In the genomic region with DNA sequence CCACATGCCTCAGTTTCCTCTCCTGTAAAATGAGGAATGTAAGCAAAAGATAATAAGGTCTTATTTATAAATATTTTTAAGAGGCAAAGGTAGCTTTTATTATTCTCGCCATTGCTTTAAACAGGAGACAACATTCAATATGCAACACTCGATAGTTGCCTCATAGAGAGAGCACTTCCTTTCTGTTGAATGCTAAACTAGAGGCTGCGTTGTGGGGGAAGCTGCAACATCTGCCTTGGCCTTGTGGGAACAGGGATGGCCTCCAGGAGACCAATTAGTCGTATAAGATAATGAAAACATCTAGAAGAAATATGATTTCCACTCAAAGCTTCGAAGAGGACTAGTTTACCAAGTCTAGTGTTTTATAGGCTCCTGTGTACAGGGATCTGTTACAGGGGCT, we compare ENCODE assay signal across 28 cellular contexts. TPM values are rescaled to one million over a fixed set of nuclear protein-coding genes. Genes with fewer than 3 reads are reported as not detected.
A peak's percentile ranks its signal among the peaks of the same experiment; 100 is the strongest.
DNase-seq lines count a peak whose midpoint lies in the region; TF ChIP-seq lines count a peak whose summit lies in the region.
"Had no signal": no experiment of that assay in that cellular context is flagged by ENCODE, and none has a peak within 500 bp of the region (broad histone marks: within the 10 kb centered on the region; RNA-seq: fewer than 3 reads in every experiment).

No MANE protein-coding gene starts in this region.

- H3K9me3 Mint-ChIP-seq in endodermal cell, result no peaks in the 10 kb centered on the region
- no peaks in the 10 kb centered on the region for H3K9me3 Mint-ChIP-seq in activated naive CD4-positive, alpha-beta T cell treated with anti-CD3 and anti-CD28 coated beads for 36 hours
- H3K9me3 Mint-ChIP-seq: activated naive CD8-positive, alpha-beta T cell treated with anti-CD3 and anti-CD28 coated beads for 36 hours; nephron had no signal

- no peak overlapping the region for H3K4me3 Mint-ChIP-seq in endodermal cell
- no peak overlapping the region for H3K4me3 Mint-ChIP-seq in activated naive CD4-positive, alpha-beta T cell treated with anti-CD3 and anti-CD28 coated beads for 36 hours
- H3K4me3 Mint-ChIP-seq: activated CD8-positive, alpha-beta T cell treated with anti-CD3 and anti-CD28 coated beads, Interleukin-2, amount 10 ng/mL, durations not matched to agents 7 days and 5 days; activated naive CD8-positive, alpha-beta T cell treated with anti-CD3 and anti-CD28 coated beads for 36 hours had no signal

- no peaks in the 10 kb centered on the region for H3K36me3 Mint-ChIP-seq in endodermal cell (ENCODE audit: low read depth)
- H3K36me3 Mint-ChIP-seq in activated naive CD4-positive, alpha-beta T cell treated with anti-CD3 and anti-CD28 coated beads for 36 hours (ENCODE audit: low read depth), result no peaks in the 10 kb centered on the region

- H3K9ac ChIP-seq in Loucy (ENCODE audit: low read depth, low read length, poor library complexity, severe bottlenecking) (no peak overlapping the region), OCI-LY3 (ENCODE audit: low read length) (no peak overlapping the region), endodermal cell (ENCODE audit: extremely low read depth, low read length, poor library complexity, severe bottlenecking) (no peak overlapping the region)

- H3K4me3 ChIP-seq in Loucy (ENCODE audit: low read length, poor library complexity, severe bottlenecking), result no peak overlapping the region
- no peak overlapping the region for H3K4me3 ChIP-seq in OCI-LY3 (ENCODE audit: low read length)
- H3K4me3 ChIP-seq in endodermal cell (ENCODE audit: low read length), result no peak overlapping the region
- H3K4me3 ChIP-seq in esophagus muscularis mucosa, result no peak overlapping the region
- H3K4me3 ChIP-seq: A549, colonic mucosa, lung, mucosa of descending colon, pancreas, SJCRH30, stomach, tibial nerve had no signal

- TF ChIP-seq POLR2A in esophagus muscularis mucosa (IDR thresholded peaks at IDR 0.05; ENCODE audit: low read depth), result no peak

- peak; percentile 66 to 70 for DNase-seq in AML-193 (lab: John Stamatoyannopoulos, UW)
- DNase-seq in endodermal cell, result no peak
- DNase-seq in activated naive CD4-positive, alpha-beta T cell treated with anti-CD3 and anti-CD28 coated beads for 36 hours, result no peak
- DNase-seq in stimulated activated CD4-positive, alpha-beta T cell treated with anti-CD3 and anti-CD28 coated beads, Interleukin-2, amount 100 ng/mL, for 48 hours, result no peak
- no peak for DNase-seq in esophagus muscularis mucosa (ENCODE audit: extremely low spot score)
- DNase-seq in SHP77 (lab: John Stamatoyannopoulos, UW), result no peak
- DNase-seq: activated naive CD8-positive, alpha-beta T cell treated with anti-CD3 and anti-CD28 coated beads for 36 hours; aorta; colonic mucosa; effector memory CD4-positive, alpha-beta T cell; foreskin fibroblast; GOT3; mucosa of descending colon; NCI-H2081 treated with DMSO at 0.1 percent for 48 hours; NCI-H446 treated with DMSO at 0.1 percent for 48 hours; pancreas; small intestine; stomach had no signal

- H4K20me1 ChIP-seq in Loucy (ENCODE audit: insufficient read depth, low read length, poor library complexity, severe bottlenecking), result no peaks in the 10 kb centered on the region
- H4K20me1 ChIP-seq in OCI-LY3 (ENCODE audit: insufficient read depth, low read length), result no peaks in the 10 kb centered on the region

- H3K27ac ChIP-seq in OCI-LY3 (ENCODE audit: low read length), result no peak overlapping the region
- no peak overlapping the region for H3K27ac ChIP-seq in endodermal cell (ENCODE audit: low read depth, low read length)
- H3K27ac ChIP-seq in esophagus muscularis mucosa (replicated peaks in 1 of 4), result no peak overlapping the region
- H3K27ac ChIP-seq: A549, colonic mucosa, pancreas, SJCRH30, stomach, tibial nerve had no signal

- H3K36me3 ChIP-seq in Loucy (ENCODE audit: insufficient read depth, low read length), result no peaks in the 10 kb centered on the region
- no peaks in the 10 kb centered on the region for H3K36me3 ChIP-seq in OCI-LY3 (replicated peaks; ENCODE audit: low read depth, low read length)
- H3K36me3 ChIP-seq in endodermal cell (ENCODE audit: control insufficient read depth, insufficient read depth, low read length), result no peaks in the 10 kb centered on the region
- H3K36me3 ChIP-seq in esophagus muscularis mucosa, result peaks cover 0 to 11% (median 0%) of the 10 kb centered on the region in 4 donors
- H3K36me3 ChIP-seq: colonic mucosa, pancreas, SJCRH30 had no signal

- TF ChIP-seq EP300 in esophagus muscularis mucosa (IDR thresholded peaks at IDR 0.05), result no peak

- H3K79me2 ChIP-seq in Loucy (ENCODE audit: insufficient read depth, low read length), result no peaks in the 10 kb centered on the region
- H3K79me2 ChIP-seq in OCI-LY3 (ENCODE audit: low read length), result no peaks in the 10 kb centered on the region

- peak overlapping the region; percentile 55 for H3K27ac Mint-ChIP-seq in endodermal cell
- no peak overlapping the region for H3K27ac Mint-ChIP-seq in activated naive CD4-positive, alpha-beta T cell treated with anti-CD3 and anti-CD28 coated beads for 36 hours
- H3K27ac Mint-ChIP-seq: activated CD8-positive, alpha-beta T cell treated with anti-CD3 and anti-CD28 coated beads, Interleukin-2, amount 10 ng/mL, durations not matched to agents 7 days and 5 days; activated naive CD8-positive, alpha-beta T cell treated with anti-CD3 and anti-CD28 coated beads for 36 hours had no signal

- TF ChIP-seq CTCF in Loucy (conservative IDR thresholded peaks at IDR 0.05; ENCODE audit: low read length) (no peak), OCI-LY3 (IDR thresholded peaks at IDR 0.05; ENCODE audit: low read depth, low read length) (no peak), endodermal cell (conservative IDR thresholded peaks at IDR 0.05) (no peak), esophagus muscularis mucosa (IDR thresholded peaks at IDR 0.05) (no peak)

- H3K27me3 ChIP-seq in Loucy (ENCODE audit: insufficient read depth, low read length, poor library complexity, severe bottlenecking) (no peaks in the 10 kb centered on the region), OCI-LY3 (ENCODE audit: low read depth, low read length) (no peaks in the 10 kb centered on the region), endodermal cell (ENCODE audit: control insufficient read depth, insufficient read depth, low read length, poor library complexity, severe bottlenecking) (no peaks in the 10 kb centered on the region), esophagus muscularis mucosa (no peaks in the 10 kb centered on the region)
- H3K27me3 ChIP-seq: colonic mucosa, pancreas, SJCRH30, stomach, tibial nerve had no signal

- H3F3A ChIP-seq in Loucy (ENCODE audit: low read depth), result no peaks in the 10 kb centered on the region

- CTCF ChIA-PET in activated naive CD4-positive, alpha-beta T cell treated with anti-CD3 and anti-CD28 coated beads for 36 hours (lab: Charles Lee), result interaction anchor here (0.6 to 1.2 kb wide), 6 partner anchors 17 to 1012 kb away, joined by 3 to 5 read pairs (median 3); a partner anchor contains a TSS

- peaks cover 7% of the 10 kb centered on the region for H3K4me1 Mint-ChIP-seq in endodermal cell
- H3K4me1 Mint-ChIP-seq in activated naive CD4-positive, alpha-beta T cell treated with anti-CD3 and anti-CD28 coated beads for 36 hours (ENCODE audit: low read depth), result peaks cover 17% of the 10 kb centered on the region

- H3K9me3 ChIP-seq in Loucy (ENCODE audit: insufficient read depth, low read depth, low read length) (no peaks in the 10 kb centered on the region), OCI-LY3 (ENCODE audit: insufficient read depth, low read length) (no peaks in the 10 kb centered on the region), endodermal cell (ENCODE audit: control insufficient read depth, low read length) (no peaks in the 10 kb centered on the region), esophagus muscularis mucosa (no peaks in the 10 kb centered on the region)
- H3K9me3 ChIP-seq: A549, colonic mucosa, mucosa of descending colon, pancreas, SJCRH30, stomach, tibial nerve had no signal

- H3K4me1 ChIP-seq in Loucy (ENCODE audit: insufficient read depth, low read length, poor library complexity, severe bottlenecking) (peaks cover 9% of the 10 kb centered on the region), OCI-LY3 (ENCODE audit: low read length) (peaks cover 9% of the 10 kb centered on the region), endodermal cell (ENCODE audit: control insufficient read depth, insufficient read depth, low read length) (no peaks in the 10 kb centered on the region), esophagus muscularis mucosa (peaks cover 5 to 28% (median 19%) of the 10 kb centered on the region in 4 donors)
- H3K4me1 ChIP-seq: colonic mucosa, SJCRH30 had no signal

- 77 to 82% methylated on average over 4 to 5 of the region's 5 CpGs for WGBS in endodermal cell (ENCODE audit: insufficient coverage in 1 of 2, insufficient read length in 1 of 2), 2 experiments
- whole genome bisulfite sequencing in esophagus muscularis mucosa, result 71% methylated on average over 5 of the region's 5 CpGs

- H3K4me2 ChIP-seq in Loucy (ENCODE audit: low read depth, low read length, poor library complexity, severe bottlenecking) (no peak overlapping the region), OCI-LY3 (ENCODE audit: low read length) (peak overlapping the region; percentile 45)
- H3K4me2 ChIP-seq: A549 had no signal

- H3K27me3 Mint-ChIP-seq in endodermal cell (ENCODE audit: insufficient read depth), result no peaks in the 10 kb centered on the region
- no peaks in the 10 kb centered on the region for H3K27me3 Mint-ChIP-seq in activated naive CD4-positive, alpha-beta T cell treated with anti-CD3 and anti-CD28 coated beads for 36 hours (ENCODE audit: low read depth)
- H3K27me3 Mint-ChIP-seq: activated naive CD8-positive, alpha-beta T cell treated with anti-CD3 and anti-CD28 coated beads for 36 hours had no signal

- no peaks in the 10 kb centered on the region for H3K9me2 ChIP-seq in Loucy (replicated peaks; ENCODE audit: low read depth, low read length)

- intact Hi-C loops in activated naive CD4-positive, alpha-beta T cell treated with anti-CD3 and anti-CD28 coated beads for 36 hours (cut with micrococcal nuclease), result no loop called here
- intact Hi-C loops in esophagus muscularis mucosa (cut with DNase I), result no loop called here

- H2AFZ ChIP-seq in Loucy (ENCODE audit: low read length), result 0 out of 2 replicates have a peak overlapping the region, but pooled peaks have one; percentile 50
- no peak overlapping the region for H2AFZ ChIP-seq in OCI-LY3 (ENCODE audit: low read depth, low read length)

RNA-seq across cellular contexts. Expression of a gene that starts 3.5 kb away (rescaled TPM):
- total RNA-seq in endodermal cell (10 to 100 TPM in 1 of 2 donors, 1 to 10 TPM in 1; 9.6 to 10.5 TPM), esophagus muscularis mucosa (10 to 100 TPM in 2 of 4 donors, 1 to 10 TPM in 2; 8.2 to 10.8 (median 9.6) TPM)
- 11.8 TPM for polyA plus RNA-seq in endodermal cell (2013, experiment 1 of 2)
- polyA plus RNA-seq in endodermal cell (2013, experiment 2 of 2), result 11.6 TPM
- total RNA-seq in activated naive CD4-positive, alpha-beta T cell treated with anti-CD3 and anti-CD28 coated beads for 36 hours, result 1 to 10 TPM; 2.2 to 2.6 TPM
- total RNA-seq: T-helper 1 cell treated with Interleukin-12 subunit alpha and Interleukin-12 subunit beta and Interleukin-4 antibody, amounts not matched to agents 30 ng/mL and 1 ng/mL, for 36 hours had no signal

RNA-seq across cellular contexts. Expression of a gene that starts 17.4 kb away (rescaled TPM):
- 100 to 1,000 TPM; 107 to 111 TPM for total RNA-seq in endodermal cell
- 103 TPM for polyA plus RNA-seq in endodermal cell (2013, experiment 1 of 2)
- polyA plus RNA-seq in endodermal cell (2013, experiment 2 of 2), result 109 TPM
- 100 to 1,000 TPM; 122 to 141 TPM for total RNA-seq in activated naive CD4-positive, alpha-beta T cell treated with anti-CD3 and anti-CD28 coated beads for 36 hours
- 100 to 1,000 TPM in 1 of 4 donors, 10 to 100 TPM in 3; 64.8 to 109 (median 86.8) TPM for total RNA-seq in esophagus muscularis mucosa

RNA-seq across cellular contexts. Expression of a gene that starts 35.9 kb away (rescaled TPM):
- 1 to 10 TPM; 1.5 TPM for total RNA-seq in endodermal cell
- 0.50 TPM for polyA plus RNA-seq in endodermal cell (2013, experiment 1 of 2)
- 0.17 TPM for polyA plus RNA-seq in endodermal cell (2013, experiment 2 of 2)
- total RNA-seq in activated naive CD4-positive, alpha-beta T cell treated with anti-CD3 and anti-CD28 coated beads for 36 hours, result under 1 TPM; 0.19 to 0.25 TPM
- 10 to 100 TPM in 1 of 4 donors, 1 to 10 TPM in 3; 5.9 to 32.5 (median 7.4) TPM for total RNA-seq in esophagus muscularis mucosa
- total RNA-seq: Daoy, SJCRH30 had no signal
- polyA plus RNA-seq: A549 had no signal

RNA-seq across cellular contexts. Expression of a gene that starts 49.1 kb away (rescaled TPM):
- 10 to 100 TPM; 37.5 to 45.6 TPM for total RNA-seq in endodermal cell
- polyA plus RNA-seq in endodermal cell (2013, experiment 1 of 2), result 31.2 TPM
- polyA plus RNA-seq in endodermal cell (2013, experiment 2 of 2), result 32.0 TPM
- 10 to 100 TPM; 33.5 to 36.5 TPM for total RNA-seq in activated naive CD4-positive, alpha-beta T cell treated with anti-CD3 and anti-CD28 coated beads for 36 hours
- total RNA-seq in esophagus muscularis mucosa, result 10 to 100 TPM; 42.2 to 64.5 (median 59.5) TPM

Comparison
In these comparisons a context has a peak if more than half of its experiments do, and no peak if none do; other contexts are left out.
1. DNase-seq: peak in AML-193 (2 of 2); none in endodermal cell (single experiment), activated naive CD4-positive, alpha-beta T cell treated with anti-CD3 and anti-CD28 coated beads for 36 hours (single experiment), stimulated activated CD4-positive, alpha-beta T cell treated with anti-CD3 and anti-CD28 coated beads, Interleukin-2, amount 100 ng/mL, for 48 hours (0 of 2), esophagus muscularis mucosa (single experiment) and SHP77 (0 of 2).